In genomic region chr16:65117701-65118448, GRCh38 we compare ENCODE assay signal across 8 cellular contexts. TPM values are rescaled to one million over a fixed set of nuclear protein-coding genes. Genes with fewer than 3 reads are reported as not detected.
DNase-seq lines count a peak whose midpoint lies in the region; TF ChIP-seq lines count a peak whose summit lies in the region.

No MANE protein-coding gene starts in this region.

- CTCF ChIA-PET in HEK293T (lab: Yijun Ruan, JAX), result interaction anchor here (0.6 kb wide), 1 partner anchor 256 kb away, joined by 3 read pairs; no protein-coding TSS in a partner anchor

- H3K4me2 ChIP-seq in SU-DHL-6 (ENCODE audit: low read depth, low read length, poor library complexity, severe bottlenecking), result no peak overlapping the region

- H3K9me3 ChIP-seq in SU-DHL-6 (ENCODE audit: insufficient read depth, low read length), result no peaks in the 10 kb centered on the region

- no peak overlapping the region for H3K9ac ChIP-seq in SU-DHL-6 (ENCODE audit: low read length)

- no peaks in the 10 kb centered on the region for H3K36me3 ChIP-seq in SU-DHL-6 (ENCODE audit: low read length)

- no peaks in the 10 kb centered on the region for H3K9me2 ChIP-seq in SU-DHL-6 (replicated peaks; ENCODE audit: insufficient read depth, low read length)

- H3K4me3 ChIP-seq in SU-DHL-6 (ENCODE audit: insufficient read depth, low read length, poor library complexity, severe bottlenecking), result no peak overlapping the region
- no peak overlapping the region for H3K4me3 ChIP-seq in epithelial cell of proximal tubule (ENCODE audit: low read depth, low read length)

- H3K4me1 Mint-ChIP-seq in mesothelial cell of epicardium (peaks cover 42% of the 10 kb centered on the region), type B pancreatic cell (ENCODE audit: unreplicated experiment) (peaks cover 36% of the 10 kb centered on the region)

- H2AFZ ChIP-seq in SU-DHL-6 (ENCODE audit: low read depth, low read length, severe bottlenecking), result no peak overlapping the region

- H3K27me3 Mint-ChIP-seq in mesothelial cell of epicardium (ENCODE audit: low read depth) (peaks cover 37% of the 10 kb centered on the region), type B pancreatic cell (peaks cover 46% of the 10 kb centered on the region)

- no peaks in the 10 kb centered on the region for H3K79me2 ChIP-seq in SU-DHL-6 (ENCODE audit: insufficient read depth, low read length)

- H3K36me3 Mint-ChIP-seq in mesothelial cell of epicardium, result no peaks in the 10 kb centered on the region
- peaks cover 28% of the 10 kb centered on the region for H3K36me3 Mint-ChIP-seq in type B pancreatic cell

- H3K4me3 Mint-ChIP-seq in mesothelial cell of epicardium (peak overlapping the region; percentile 80), type B pancreatic cell (peak overlapping the region; percentile 89)

- no peaks in the 10 kb centered on the region for H3F3A ChIP-seq in SU-DHL-6 (ENCODE audit: insufficient read depth)

- TF ChIP-seq CTCF in SU-DHL-6 (IDR thresholded peaks at IDR 0.05; ENCODE audit: insufficient read depth, low read length, poor library complexity, severe bottlenecking), result peak; percentile 70
- peak; percentile 99 for TF ChIP-seq CTCF in epithelial cell of proximal tubule (conservative IDR thresholded peaks at IDR 0.05; ENCODE audit: low read depth, low read length)
- peak; percentile 91 for TF ChIP-seq CTCF in mesothelial cell of epicardium (IDR thresholded peaks at IDR 0.05; ENCODE audit: unreplicated experiment)
- TF ChIP-seq CTCF in type B pancreatic cell (conservative IDR thresholded peaks at IDR 0.05), result peak; percentile 95

- no peaks in the 10 kb centered on the region for H4K20me1 ChIP-seq in SU-DHL-6 (ENCODE audit: low read depth, low read length)

- H3K27me3 ChIP-seq in SU-DHL-6 (ENCODE audit: low read length), result no peaks in the 10 kb centered on the region

- H3K27ac Mint-ChIP-seq in mesothelial cell of epicardium (peak overlapping the region; percentile 6), type B pancreatic cell (peak overlapping the region; percentile 31)

- DNase-seq in stimulated activated CD4-positive, alpha-beta T cell treated with anti-CD3 and anti-CD28 coated beads, Interleukin-12 subunit alpha, Interleukin-12 subunit beta, amount 100 ng/mL, for 4 hours, result peak; percentile 2
- no peak for DNase-seq in stimulated activated CD4-positive, alpha-beta T cell treated with anti-CD3 and anti-CD28 coated beads, Interleukin-4, amount 100 ng/mL, for 4 hours
- DNase-seq in HEK293T (ENCODE audit: extremely low spot score), result peak; percentile 50
- peak; percentile 65 for DNase-seq in NCI-H1092 (lab: John Stamatoyannopoulos, UW)
- peak; percentile 16 for DNase-seq in epithelial cell of proximal tubule (ENCODE audit: low read depth)
- peak; percentile 33 to 80 for DNase-seq in mesothelial cell of epicardium (ENCODE audit: low spot score in 2 of 2, unreplicated experiment in 2 of 2)
- DNase-seq in type B pancreatic cell (ENCODE audit: extremely low spot score, unreplicated experiment), result peak; percentile 80

- POLR2A ChIA-PET in HEK293T (lab: Yijun Ruan, JAX), result no interaction called here

- H3K27ac ChIP-seq in SU-DHL-6 (ENCODE audit: low read depth, low read length), result no peak overlapping the region

- H3K9me3 Mint-ChIP-seq in mesothelial cell of epicardium (no peaks in the 10 kb centered on the region), type B pancreatic cell (no peaks in the 10 kb centered on the region)

TF ChIP-seq in HEK293T, 16 proteins besides CTCF, POLR2A, EP300 and RAD21:
- TF ChIP-seq BHLHE40 (IDR thresholded peaks at IDR 0.05; ENCODE audit: borderline replicate concordance) (no peak), FOXA1 (IDR thresholded peaks at IDR 0.05) (no peak), CTBP1 (IDR thresholded peaks at IDR 0.05; ENCODE audit: borderline replicate concordance) (no peak), LEF1 (IDR thresholded peaks at IDR 0.05; ENCODE audit: borderline replicate concordance) (no peak), SP1 (IDR thresholded peaks at IDR 0.05) (no peak), ELF4 (IDR thresholded peaks at IDR 0.05) (no peak)

RNA-seq across cellular contexts. Expression of gene CDH11, which starts 4.0 kb away (rescaled TPM):
- total RNA-seq in epithelial cell of proximal tubule (5.8 and 22.9 TPM in 2 replicates), mesothelial cell of epicardium (333 to 376 TPM (median 359 TPM) in 3 replicates), type B pancreatic cell (ENCODE audit: low replicate concordance) (34.5 and 287 TPM in 2 replicates)

Comparison
In these comparisons a context has a peak if more than half of its experiments do, and no peak if none do; other contexts are left out.
1. DNase-seq: peak in stimulated activated CD4-positive, alpha-beta T cell treated with anti-CD3 and anti-CD28 coated beads, Interleukin-12 subunit alpha, Interleukin-12 subunit beta, amount 100 ng/mL, for 4 hours (single experiment), HEK293T (single experiment), NCI-H1092 (single experiment), epithelial cell of proximal tubule (single experiment), mesothelial cell of epicardium (2 of 2) and type B pancreatic cell (single experiment); none in stimulated activated CD4-positive, alpha-beta T cell treated with anti-CD3 and anti-CD28 coated beads, Interleukin-4, amount 100 ng/mL, for 4 hours (0 of 2).
2. Peak in every context shown above with its lines, with median percentiles within 50 percentile points of each other: CTCF ChIP-seq.